In genomic region chr11:32259641-32260081, GRCh38 we compare ENCODE assay signal across 10 cellular contexts.
DNase-seq lines count a peak whose midpoint lies in the region; ATAC-seq, FAIRE-seq and TF ChIP-seq lines count a peak whose summit lies in the region.
"Had no signal": no experiment of that assay in that cellular context is flagged by ENCODE, and none has a peak within 500 bp of the region (broad histone marks: within the 10 kb centered on the region; RNA-seq: fewer than 3 reads in every experiment).

No MANE protein-coding gene starts in this region.

- no peaks in the 10 kb centered on the region for H3K27me3 Mint-ChIP-seq in endodermal cell (ENCODE audit: insufficient read depth)

- peaks cover 8% of the 10 kb centered on the region for H3K4me1 Mint-ChIP-seq in endodermal cell

- POLR2A ChIA-PET in HepG2 (lab: Yijun Ruan, JAX): no interaction called here

- no peaks in the 10 kb centered on the region for H3K9me3 ChIP-seq in HepG2 (ENCODE audit: low read length)
- no peaks in the 10 kb centered on the region for H3K9me3 ChIP-seq in endodermal cell (ENCODE audit: control insufficient read depth, low read length)

- H3K27ac ChIP-seq in HepG2 (ENCODE audit: extremely low read length, insufficient read depth, low read length) (no peak overlapping the region), endodermal cell (ENCODE audit: low read depth, low read length) (no peak overlapping the region)
- H3K27ac ChIP-seq: C4-2B, VCaP had no signal

- H3K36me3 ChIP-seq in HepG2 (replicated peaks in 1 of 2; ENCODE audit: control insufficient read depth in 1 of 2, insufficient read depth in 2 of 2, low read length in 2 of 2): no peaks in the 10 kb centered on the region
- no peaks in the 10 kb centered on the region for H3K36me3 ChIP-seq in endodermal cell (ENCODE audit: control insufficient read depth, insufficient read depth, low read length)

- no peaks in the 10 kb centered on the region for H4K20me1 ChIP-seq in HepG2 (ENCODE audit: insufficient read depth, low read length)

- TF ChIP-seq POLR2A in HepG2 (IDR thresholded peaks at IDR 0.05; ENCODE audit: insufficient read depth in 1 of 2, low read depth in 2 of 2, low read length in 2 of 2): no peak

- H3K4me3 ChIP-seq in HepG2 (replicated peaks in 1 of 3; ENCODE audit: insufficient read depth in 1 of 3, low read depth in 2 of 3, low read length in 3 of 3): no peak overlapping the region
- no peak overlapping the region for H3K4me3 ChIP-seq in endodermal cell (ENCODE audit: low read length)

- no peak for FAIRE-seq in HepG2 (lab: Jason Lieb, UNC)

- H3K4me1 ChIP-seq in HepG2 (ENCODE audit: insufficient read depth, low read length) (no peaks in the 10 kb centered on the region), endodermal cell (ENCODE audit: control insufficient read depth, insufficient read depth, low read length) (no peaks in the 10 kb centered on the region)

- no peak overlapping the region for H3K4me3 Mint-ChIP-seq in endodermal cell

- H3K27me3 ChIP-seq in HepG2 (ENCODE audit: control insufficient read depth in 1 of 2, insufficient read depth in 2 of 2, low read length in 2 of 2) (peaks cover 0 to 16% of the 10 kb centered on the region in 2 experiments; a peak in 2 of 5 replicates), endodermal cell (ENCODE audit: control insufficient read depth, insufficient read depth, low read length, poor library complexity, severe bottlenecking) (no peaks in the 10 kb centered on the region)

- TF ChIP-seq CTCF in HepG2 (CRISPR knock-in tag; IDR thresholded peaks at IDR 0.05) (no peak), endodermal cell (conservative IDR thresholded peaks at IDR 0.05) (no peak)

- intact Hi-C loops in left colon (cut with DNase I, micrococcal nuclease) (no loop called here), HepG2 (cut with micrococcal nuclease; ENCODE audit: unreplicated experiment) (no loop called here)

- no peaks in the 10 kb centered on the region for H3K79me2 ChIP-seq in HepG2 (ENCODE audit: insufficient read depth, low read length)

- ATAC-seq in HG02759 (IDR thresholded peaks at IDR 0.05; ENCODE audit: unreplicated experiment) (peak; percentile 93), left colon (no peak), HepG2 (no peak)

- 0% methylated on average over 3 of the region's 3 CpGs for WGBS in HepG2 (ENCODE audit: low lambda C conversion rate)
- WGBS in endodermal cell (ENCODE audit: insufficient coverage in 1 of 2, insufficient read length in 1 of 2), 2 experiments: 90 to 92% methylated on average over 2 to 3 of the region's 3 CpGs

- CTCF ChIA-PET in HepG2 (lab: Yijun Ruan, JAX; ENCODE audit: low intra/inter-chr PET ratio, low total read pairs): no interaction called here

- DNase-seq in activated CD4-positive, alpha-beta T cell treated with anti-CD3 and anti-CD28 coated beads for 48 hours: peak; percentile 44
- no peak for DNase-seq in activated CD4-positive, alpha-beta T cell treated with anti-CD3 and anti-CD28 coated beads for 4 hours
- DNase-seq in NCI-H446 (lab: John Stamatoyannopoulos, UW) (peak; percentile 61 to 93), left colon (peak; percentile 24 to 46), HepG2 (ENCODE audit: low spot score) (no peak), LoVo (ENCODE audit: low spot score) (no peak), endodermal cell (no peak)

- H2AFZ ChIP-seq in HepG2 (ENCODE audit: low read length): no peak overlapping the region

- peaks cover 2% of the 10 kb centered on the region for H3K9me3 Mint-ChIP-seq in endodermal cell

- in situ Hi-C loops in HepG2 (cut with HindIII; ENCODE audit: extremely low pct_ligation_motif_present, low pct_unique_long_range_greater_than_20kb): no loop called here

- no peak overlapping the region for H3K4me2 ChIP-seq in HepG2 (ENCODE audit: low read depth, low read length)

- no peak for TF ChIP-seq RAD21 in HepG2 (CRISPR knock-in tag; IDR thresholded peaks at IDR 0.05)

- BruUV-seq in HepG2 (replicated peaks; lab: Mats Ljungman, UMichigan): no TSS peak

- H3K9ac ChIP-seq in HepG2 (ENCODE audit: insufficient read depth, low read depth, low read length) (no peak overlapping the region), endodermal cell (ENCODE audit: extremely low read depth, low read length, poor library complexity, severe bottlenecking) (no peak overlapping the region)

- no peaks in the 10 kb centered on the region for H3K36me3 Mint-ChIP-seq in endodermal cell (ENCODE audit: low read depth)

- H3K27ac Mint-ChIP-seq in endodermal cell: no peak overlapping the region

- no peak for TF ChIP-seq EP300 in HepG2 (IDR thresholded peaks at IDR 0.05; ENCODE audit: low read depth in 2 of 2, low read length in 2 of 2)
- TF ChIP-seq EP300 in HepG2 (CRISPR knock-in tag; IDR thresholded peaks at IDR 0.05; ENCODE audit: borderline replicate concordance): no peak

TF ChIP-seq in HepG2, 621 proteins besides CTCF, POLR2A, EP300 and RAD21:
- TF ChIP-seq MYNN (CRISPR knock-in tag; IDR thresholded peaks at IDR 0.05; ENCODE audit: low read depth): no peak
- no peak for TF ChIP-seq ZNF230 (CRISPR knock-in tag; IDR thresholded peaks at IDR 0.05)
- no peak for TF ChIP-seq ZNF558 (CRISPR knock-in tag; IDR thresholded peaks at IDR 0.05; ENCODE audit: borderline replicate concordance)
- no peak for TF ChIP-seq ZBTB25 (CRISPR knock-in tag; IDR thresholded peaks at IDR 0.05)
- TF ChIP-seq HMG20A (CRISPR knock-in tag; IDR thresholded peaks at IDR 0.05; ENCODE audit: borderline replicate concordance): no peak
- TF ChIP-seq GATAD1 (CRISPR knock-in tag; IDR thresholded peaks at IDR 0.05): no peak
- no peak for TF ChIP-seq HNF1B (CRISPR knock-in tag; IDR thresholded peaks at IDR 0.05)
- TF ChIP-seq CC2D1A (CRISPR knock-in tag; IDR thresholded peaks at IDR 0.05): no peak
- TF ChIP-seq ZNF792 (CRISPR knock-in tag; IDR thresholded peaks at IDR 0.05): no peak
- no peak for TF ChIP-seq ZNF224 (CRISPR knock-in tag; IDR thresholded peaks at IDR 0.05)
TF ChIP-seq in HepG2: peak in this region for 0.

Comparison
In these comparisons a context has a peak if more than half of its experiments do, and no peak if none do; other contexts are left out.
1. DNase-seq: peak in activated CD4-positive, alpha-beta T cell treated with anti-CD3 and anti-CD28 coated beads for 48 hours (single experiment), NCI-H446 (2 of 2) and left colon (2 of 2); none in activated CD4-positive, alpha-beta T cell treated with anti-CD3 and anti-CD28 coated beads for 4 hours (0 of 2), HepG2 (single experiment), LoVo (single experiment) and endodermal cell (single experiment).